1 cellular context compared by ENCODE assay signal in the genomic region with DNA sequence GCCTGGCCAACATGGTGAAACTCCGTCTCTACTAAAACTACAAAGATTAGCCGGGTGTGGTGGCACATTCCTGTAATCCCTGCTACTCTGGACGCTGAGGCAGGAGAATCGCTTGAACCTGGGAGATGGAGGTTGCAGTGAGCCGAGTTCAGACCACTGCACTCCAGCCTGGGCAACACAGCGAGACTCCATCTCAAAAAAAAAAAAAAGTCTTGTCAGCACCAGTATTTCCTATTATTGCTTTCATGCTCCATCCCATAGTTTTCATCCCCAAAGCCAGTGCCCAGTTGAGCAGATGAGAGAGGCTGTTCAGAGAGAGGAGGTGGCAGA.
A peak's percentile ranks its signal among the peaks of the same experiment; 100 is the strongest.
TF ChIP-seq lines count a peak whose summit lies in the region.

No MANE protein-coding gene starts in this region.

TF ChIP-seq in HepG2, 621 proteins besides CTCF, POLR2A, EP300 and RAD21:
- TF ChIP-seq JARID2 (CRISPR knock-in tag; IDR thresholded peaks at IDR 0.05; ENCODE audit: insufficient replicate concordance): no peak
- peak; percentile 30; the same call in 1 of the 2 replicates for TF ChIP-seq ZNF121 (CRISPR knock-in tag; IDR thresholded peaks at IDR 0.05)
